Comparison of ENCODE assay signal across 15 cellular contexts in genomic region chr5:1050449-1051365, GRCh38. TPM values are rescaled to one million over a fixed set of nuclear protein-coding genes. Genes with fewer than 3 reads are reported as not detected.
DNase-seq lines count a peak whose midpoint lies in the region; ATAC-seq and TF ChIP-seq lines count a peak whose summit lies in the region.
"Had no signal": no experiment of that assay in that cellular context is flagged by ENCODE, and none has a peak within 500 bp of the region (broad histone marks: within the 10 kb centered on the region; RNA-seq: fewer than 3 reads in every experiment).

No MANE protein-coding gene starts in this region.

- in situ Hi-C loops in Panc1 (cut with HindIII; ENCODE audit: low pct_unique_long_range_greater_than_20kb, low sequenced_read_pairs), result no loop called here

- no peak for TF ChIP-seq CTCF in Panc1 (IDR thresholded peaks at IDR 0.05)

- DNase-seq in Right ventricle myocardium superior (peak; percentile 64), cardiac septum (ENCODE audit: low spot score) (no peak), Panc1 (ENCODE audit: low read depth, low spot score) (no peak), left ventricle myocardium superior (peak; percentile 73), OCI-M1 (lab: John Stamatoyannopoulos, UW) (no peak), NOMO-1 (lab: John Stamatoyannopoulos, UW; ENCODE audit: unreplicated experiment in 2 of 2) (no peak)
- DNase-seq: activated CD4-positive, alpha-beta T cell treated with anti-CD3 and anti-CD28 coated beads for 4 hours; activated naive CD4-positive, alpha-beta T cell treated with anti-CD3 and anti-CD28 coated beads, Interleukin-2, amount 50 U/mL, for 16 hours; Calu3; erythroblast; mesenchymal stem cell; NCI-H1436 treated with DMSO at 0.1 percent for 48 hours had no signal

- H3K4me3 ChIP-seq in Panc1 (ENCODE audit: low read depth in 2 of 2, low read length in 2 of 2), result no peak overlapping the region
- H3K4me3 ChIP-seq: SJCRH30 had no signal

- peak; percentile 32 for ATAC-seq in Right ventricle myocardium superior (ENCODE audit: poor library complexity)
- peak; percentile 29; the same call in 1 of the 2 replicates for ATAC-seq in Panc1
- ATAC-seq in left ventricle myocardium superior, result peak; percentile 55
- ATAC-seq in HG02571 (IDR thresholded peaks at IDR 0.05; ENCODE audit: unreplicated experiment), result no peak
- no peak for ATAC-seq in HG03039 (IDR thresholded peaks at IDR 0.05; ENCODE audit: unreplicated experiment)

- POLR2A ChIA-PET in Panc1 (lab: Charles Lee), result no interaction called here

- H3K27ac ChIP-seq in Panc1 (ENCODE audit: low read length), result peak overlapping the region; percentile 49
- H3K27ac ChIP-seq: SJCRH30 had no signal

- CTCF ChIA-PET in Panc1 (lab: Charles Lee), result interaction anchor here (0.6 kb wide), 2 partner anchors 68 to 116 kb away, joined by 4 to 8 read pairs; no protein-coding TSS in a partner anchor

- no peaks in the 10 kb centered on the region for H3K27me3 ChIP-seq in Panc1 (ENCODE audit: control insufficient read depth, insufficient read depth, low read length)
- H3K27me3 ChIP-seq: SJCRH30 had no signal

- H3K36me3 ChIP-seq in Panc1 (ENCODE audit: control insufficient read depth, insufficient read depth, low read length), result peaks cover 13% of the 10 kb centered on the region
- H3K36me3 ChIP-seq: SJCRH30 had no signal

- intact Hi-C loops in Right ventricle myocardium superior (cut with DNase I) (loop anchor here (5.0 kb wide), 1 partner anchor 42 kb away; no protein-coding TSS in a partner anchor), cardiac septum (cut with DNase I) (no loop called here), Panc1 (cut with micrococcal nuclease; ENCODE audit: unreplicated experiment) (no loop called here), left ventricle myocardium superior (cut with micrococcal nuclease) (no loop called here)

- peaks cover 5% of the 10 kb centered on the region for H3K4me1 ChIP-seq in Panc1 (ENCODE audit: control insufficient read depth, insufficient read depth, low read length)
- H3K4me1 ChIP-seq: SJCRH30 had no signal

- TSS peak; percentile 54 for BruUV-seq in Panc1 (replicated peaks; lab: Mats Ljungman, UMichigan)

- no peaks in the 10 kb centered on the region for H3K9me3 ChIP-seq in Panc1 (ENCODE audit: control insufficient read depth, insufficient read depth, low read depth, low read length)
- H3K9me3 ChIP-seq: SJCRH30 had no signal

RNA-seq across cellular contexts. Expression of gene NKD2, which starts 42.1 kb away (rescaled TPM):
- total RNA-seq in Right ventricle myocardium superior, result 2.8 TPM
- 3.6 TPM for total RNA-seq in cardiac septum
- total RNA-seq in Panc1 (2021; ENCODE audit: unreplicated experiment), result 12.3 TPM
- 28.7 TPM for polyA plus RNA-seq in Panc1 (2012; ENCODE audit: insufficient read length)
- 3.4 TPM for total RNA-seq in left ventricle myocardium superior
- total RNA-seq: SJCRH30 had no signal

Comparison
In these comparisons a context has a peak if more than half of its experiments do, and no peak if none do; other contexts are left out.
1. DNase-seq: peak in Right ventricle myocardium superior (single experiment) and left ventricle myocardium superior (single experiment); none in cardiac septum (single experiment), Panc1 (single experiment), OCI-M1 (single experiment) and NOMO-1 (0 of 2).
2. ATAC-seq: peak in Right ventricle myocardium superior (single experiment), Panc1 (single experiment) and left ventricle myocardium superior (single experiment); none in HG02571 (single experiment) and HG03039 (single experiment).